10 cellular contexts compared by ENCODE assay signal in genomic region chr6:53066874-53067273, GRCh38. TPM values are rescaled to one million over a fixed set of nuclear protein-coding genes. Genes with fewer than 3 reads are reported as not detected.
DNase-seq lines count a peak whose midpoint lies in the region; ATAC-seq and TF ChIP-seq lines count a peak whose summit lies in the region.
"Had no signal": no experiment of that assay in that cellular context is flagged by ENCODE, and none has a peak within 500 bp of the region (broad histone marks: within the 10 kb centered on the region; RNA-seq: fewer than 3 reads in every experiment).

No MANE protein-coding gene starts in this region.

- POLR2A ChIA-PET in activated CD8-positive, alpha-beta T cell treated with anti-CD3 and anti-CD28 coated beads for 36 hours (lab: Charles Lee) = interaction anchor here (0.6 to 2.0 kb wide), 4 partner anchors 11 to 711 kb away, joined by 3 to 8 read pairs (median 3); no protein-coding TSS in a partner anchor

- ATAC-seq in activated naive CD4-positive, alpha-beta T cell treated with anti-CD3 and anti-CD28 coated beads, Interleukin-2, amount 50 U/mL, for 72 hours = no peak
- no peak for ATAC-seq in activated CD8-positive, alpha-beta T cell treated with anti-CD3 and anti-CD28 coated beads for 36 hours
- ATAC-seq: activated CD4-positive, CD25-positive, alpha-beta regulatory T cell treated with anti-CD3 and anti-CD28 coated beads, Interleukin-2, amount 50 U/mL, for 24 hours had no signal

- H3K4me3 ChIP-seq in iPS-20b (ENCODE audit: low read length) (peak overlapping the region; percentile 98; the same call in 1 of the 2 replicates), subcutaneous abdominal adipose tissue (ENCODE audit: low read depth in 1 of 5, low read length in 5 of 5) (peak overlapping the region in 1 of 5 donors; percentile 99), thyroid gland (replicated peaks in 1 of 3) (no peak overlapping the region)

- no peak overlapping the region for H3K27ac ChIP-seq in iPS-20b (ENCODE audit: low read length)
- peak overlapping the region; percentile 93 for H3K27ac ChIP-seq in subcutaneous abdominal adipose tissue (ENCODE audit: low read depth, low read length)
- no peak overlapping the region for H3K27ac ChIP-seq in thyroid gland

- H3K4me1 ChIP-seq in iPS-20b (ENCODE audit: insufficient read depth, low read length) = peaks cover 4% of the 10 kb centered on the region; the same call in 1 of the 2 replicates
- H3K4me1 ChIP-seq in subcutaneous abdominal adipose tissue (ENCODE audit: control insufficient read depth in 5 of 5, insufficient read depth in 5 of 5, low read length in 5 of 5) = peaks cover 0 to 42% (median 34%) of the 10 kb centered on the region in 5 donors
- peaks cover 9 to 27% of the 10 kb centered on the region in 2 donors for H3K4me1 ChIP-seq in thyroid gland

- peak overlapping the region; percentile 100 for H3K4me3 Mint-ChIP-seq in activated naive CD4-positive, alpha-beta T cell treated with anti-CD3 and anti-CD28 coated beads, Interleukin-2, amount 50 U/mL, for 24 hours
- peak overlapping the region; percentile 86 for H3K4me3 Mint-ChIP-seq in activated CD8-positive, alpha-beta T cell treated with anti-CD3 and anti-CD28 coated beads for 36 hours

- peaks cover 61% of the 10 kb centered on the region for H3K4me1 Mint-ChIP-seq in activated naive CD4-positive, alpha-beta T cell treated with anti-CD3 and anti-CD28 coated beads, Interleukin-2, amount 50 U/mL, for 24 hours
- H3K4me1 Mint-ChIP-seq in activated CD8-positive, alpha-beta T cell treated with anti-CD3 and anti-CD28 coated beads for 36 hours (ENCODE audit: low read depth) = peaks cover 57% of the 10 kb centered on the region

- peak overlapping the region; percentile 36 for H3K27ac Mint-ChIP-seq in activated naive CD4-positive, alpha-beta T cell treated with anti-CD3 and anti-CD28 coated beads, Interleukin-2, amount 50 U/mL, for 24 hours
- no peak overlapping the region for H3K27ac Mint-ChIP-seq in activated naive CD4-positive, alpha-beta T cell treated with anti-CD3 and anti-CD28 coated beads, Interleukin-2, amount 50 U/mL, for 72 hours
- no peak overlapping the region for H3K27ac Mint-ChIP-seq in activated CD8-positive, alpha-beta T cell treated with anti-CD3 and anti-CD28 coated beads for 36 hours

- TF ChIP-seq POLR2A in thyroid gland (IDR thresholded peaks at IDR 0.05) = no peak

- no peak for TF ChIP-seq CTCF in activated CD8-positive, alpha-beta T cell treated with anti-CD3 and anti-CD28 coated beads for 36 hours (IDR thresholded peaks at IDR 0.05)
- TF ChIP-seq CTCF in thyroid gland (IDR thresholded peaks at IDR 0.05) = no peak

- CTCF ChIA-PET in activated CD8-positive, alpha-beta T cell treated with anti-CD3 and anti-CD28 coated beads for 36 hours (lab: Charles Lee) = interaction anchor here (0.6 to 3.7 kb wide), 6 partner anchors 8 to 342 kb away, joined by 3 to 25 read pairs (median 4); partner anchors contain the start of gene GSTA4

- H3K9me3 ChIP-seq in iPS-20b (ENCODE audit: insufficient read depth, low read depth, low read length) (no peaks in the 10 kb centered on the region), subcutaneous abdominal adipose tissue (ENCODE audit: control insufficient read depth in 5 of 5, low read length in 5 of 5) (no peaks in the 10 kb centered on the region), thyroid gland (no peaks in the 10 kb centered on the region)

- H3K36me3 ChIP-seq in iPS-20b (ENCODE audit: insufficient read depth, low read depth, low read length) (no peaks in the 10 kb centered on the region), subcutaneous abdominal adipose tissue (ENCODE audit: control insufficient read depth in 5 of 5, insufficient read depth in 5 of 5, low read length in 5 of 5) (peaks cover 0 to 7% (median 3%) of the 10 kb centered on the region in 5 donors), thyroid gland (no peaks in the 10 kb centered on the region)

- no peak for DNase-seq in activated naive CD4-positive, alpha-beta T cell treated with anti-CD3 and anti-CD28 coated beads, Interleukin-2, amount 50 U/mL, for 72 hours (ENCODE audit: low spot score in 2 of 2)
- DNase-seq in activated CD8-positive, alpha-beta T cell treated with anti-CD3 and anti-CD28 coated beads for 36 hours = no peak
- DNase-seq in thyroid gland (no peak), activated gamma-delta T cell treated with Interleukin-2 at 50 U/mL for 16 hours (no peak)
- DNase-seq in activated effector memory CD4-positive, alpha-beta T cell treated with anti-CD3 and anti-CD28 coated beads, Interleukin-2, amount 50 U/mL, for 16 hours = no peak
- DNase-seq: NCI-H526 had no signal

- H3K27me3 ChIP-seq in iPS-20b (ENCODE audit: insufficient read depth, low read length) = peaks cover 10% of the 10 kb centered on the region; the same call in 1 of the 2 replicates
- H3K27me3 ChIP-seq in subcutaneous abdominal adipose tissue (ENCODE audit: control insufficient read depth in 5 of 5, insufficient read depth in 4 of 5, low read length in 5 of 5) = no peaks in the 10 kb centered on the region
- H3K27me3 ChIP-seq in thyroid gland = no peaks in the 10 kb centered on the region

- no peaks in the 10 kb centered on the region for H3K27me3 Mint-ChIP-seq in activated naive CD4-positive, alpha-beta T cell treated with anti-CD3 and anti-CD28 coated beads, Interleukin-2, amount 50 U/mL, for 24 hours
- H3K27me3 Mint-ChIP-seq in activated CD8-positive, alpha-beta T cell treated with anti-CD3 and anti-CD28 coated beads for 36 hours = no peaks in the 10 kb centered on the region

- intact Hi-C loops in activated CD8-positive, alpha-beta T cell treated with anti-CD3 and anti-CD28 coated beads for 36 hours (cut with micrococcal nuclease) = no loop called here
- intact Hi-C loops in thyroid gland (cut with DNase I) = no loop called here

- no peaks in the 10 kb centered on the region for H3K36me3 Mint-ChIP-seq in activated naive CD4-positive, alpha-beta T cell treated with anti-CD3 and anti-CD28 coated beads, Interleukin-2, amount 50 U/mL, for 24 hours
- H3K36me3 Mint-ChIP-seq in activated naive CD4-positive, alpha-beta T cell treated with anti-CD3 and anti-CD28 coated beads, Interleukin-2, amount 50 U/mL, for 72 hours = peaks cover 0 to under 1% of the 10 kb centered on the region in 2 donors
- H3K36me3 Mint-ChIP-seq in activated CD8-positive, alpha-beta T cell treated with anti-CD3 and anti-CD28 coated beads for 36 hours (ENCODE audit: low read depth) = peaks cover 3% of the 10 kb centered on the region

- H3K9ac ChIP-seq in iPS-20b (ENCODE audit: low read depth, low read length) (no peak overlapping the region), subcutaneous abdominal adipose tissue (ENCODE audit: low read length in 5 of 5) (peak overlapping the region; percentile 80 to 94 (median 92))

- H3K9me3 Mint-ChIP-seq in activated naive CD4-positive, alpha-beta T cell treated with anti-CD3 and anti-CD28 coated beads, Interleukin-2, amount 50 U/mL, for 24 hours = no peaks in the 10 kb centered on the region
- no peaks in the 10 kb centered on the region for H3K9me3 Mint-ChIP-seq in activated naive CD4-positive, alpha-beta T cell treated with anti-CD3 and anti-CD28 coated beads, Interleukin-2, amount 50 U/mL, for 72 hours
- H3K9me3 Mint-ChIP-seq in activated CD8-positive, alpha-beta T cell treated with anti-CD3 and anti-CD28 coated beads for 36 hours = no peaks in the 10 kb centered on the region

- 76 to 80% methylated on average over 2 of the region's 2 CpGs for WGBS in thyroid gland, 2 donors

RNA-seq across cellular contexts. Expression of gene FBXO9, which starts 1.7 kb away (rescaled TPM):
- total RNA-seq in activated naive CD4-positive, alpha-beta T cell treated with anti-CD3 and anti-CD28 coated beads, Interleukin-2, amount 50 U/mL, for 72 hours = 10 to 100 TPM; 33.3 to 55.5 TPM
- 10 to 100 TPM; 40.8 to 41.6 TPM for total RNA-seq in activated CD8-positive, alpha-beta T cell treated with anti-CD3 and anti-CD28 coated beads for 36 hours
- total RNA-seq in thyroid gland = 10 to 100 TPM; 62.1 to 77.4 (median 76.4) TPM

RNA-seq across cellular contexts. Expression of gene CILK1, which starts 5.2 kb away (rescaled TPM):
- total RNA-seq in activated naive CD4-positive, alpha-beta T cell treated with anti-CD3 and anti-CD28 coated beads, Interleukin-2, amount 50 U/mL, for 72 hours = 1 to 10 TPM; 2.6 to 6.8 TPM
- total RNA-seq in activated CD8-positive, alpha-beta T cell treated with anti-CD3 and anti-CD28 coated beads for 36 hours = 1 to 10 TPM; 6.2 to 6.6 TPM
- total RNA-seq in thyroid gland = 10 to 100 TPM; 10.5 to 17.4 (median 13.5) TPM
